In the genomic region with DNA sequence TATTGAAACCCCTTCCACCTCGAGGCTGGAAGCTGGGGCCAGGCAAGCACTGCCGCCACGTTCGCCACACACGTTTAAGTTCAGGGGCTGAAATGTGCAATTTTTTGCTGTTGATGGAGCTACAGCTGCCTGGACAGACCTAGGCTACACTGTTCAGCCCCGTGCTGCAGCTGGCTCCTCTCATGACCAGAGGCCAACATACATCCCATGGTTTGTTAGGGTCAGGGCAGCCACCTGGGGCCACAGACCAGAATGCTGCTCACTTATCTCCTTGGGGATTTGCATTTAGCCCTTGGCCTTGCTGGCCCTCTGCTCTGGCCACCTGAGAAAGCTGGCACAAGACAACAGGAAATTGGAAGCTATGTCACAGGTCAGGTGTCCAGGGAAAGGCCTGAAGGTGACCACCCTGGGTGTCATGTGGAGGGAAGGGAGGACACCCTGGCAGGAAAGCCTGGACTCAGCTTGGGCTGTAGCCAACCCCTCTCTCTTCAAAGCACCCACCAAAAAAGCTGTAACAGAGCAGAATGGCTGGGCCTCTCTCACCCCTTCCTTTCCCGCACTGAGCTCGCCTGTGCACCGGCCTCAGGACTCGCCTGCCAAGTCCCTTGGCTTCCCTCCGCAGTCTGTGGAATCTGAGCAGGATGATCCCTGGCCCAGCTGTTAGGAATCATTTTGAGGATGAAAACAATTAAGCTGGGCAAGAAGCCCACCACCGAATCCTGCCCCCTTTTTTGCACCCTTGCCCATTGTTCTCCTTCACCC, we compare ENCODE assay signal across 16 cellular contexts.
A peak's percentile ranks its signal among the peaks of the same experiment; 100 is the strongest.
DNase-seq lines count a peak whose midpoint lies in the region; TF ChIP-seq lines count a peak whose summit lies in the region.
"Had no signal": no experiment of that assay in that cellular context is flagged by ENCODE, and none has a peak within 500 bp of the region (broad histone marks: within the 10 kb centered on the region; RNA-seq: fewer than 3 reads in every experiment).

No MANE protein-coding gene starts in this region.

- no peak overlapping the region for H4K12ac ChIP-seq in trophoblast cell (ENCODE audit: low read depth, low read length)

- no peak overlapping the region for H4K91ac ChIP-seq in trophoblast cell (ENCODE audit: low read depth, low read length)

- peaks cover 0 to 7% (median 2%) of the 10 kb centered on the region in 5 experiments for H3K9me3 Mint-ChIP-seq in brain
- H3K9me3 Mint-ChIP-seq: naive thymus-derived CD8-positive, alpha-beta T cell had no signal

- WGBS in trophoblast cell (ENCODE audit: extremely low coverage, insufficient coverage, insufficient read length) = no CpG with 5 or more reads among the region's 12 CpGs

- no peak overlapping the region for H3K4me2 ChIP-seq in trophoblast cell (ENCODE audit: low read length)

- H2AK5ac ChIP-seq in trophoblast cell (ENCODE audit: low read length) = no peak overlapping the region

- H2BK5ac ChIP-seq in trophoblast cell (ENCODE audit: low read depth, low read length, poor library complexity) = no peak overlapping the region

- H3K27me3 Mint-ChIP-seq in brain = no peaks in the 10 kb centered on the region

- H3K4me1 ChIP-seq in right atrium auricular region = peaks cover 0 to 37% of the 10 kb centered on the region in 2 donors
- no peaks in the 10 kb centered on the region for H3K4me1 ChIP-seq in trophoblast cell (ENCODE audit: control insufficient read depth in 1 of 2, insufficient read depth in 2 of 2, low read length in 2 of 2)
- H3K4me1 ChIP-seq: Caco-2 had no signal

- H3K27me3 ChIP-seq in right atrium auricular region (no peaks in the 10 kb centered on the region), trophoblast cell (ENCODE audit: insufficient read depth, low read length) (peaks cover 3% of the 10 kb centered on the region)

- peak overlapping the region in 4 of 5 experiments; percentile 46 to 92 (median 80) for H3K27ac Mint-ChIP-seq in brain
- H3K27ac Mint-ChIP-seq: naive thymus-derived CD8-positive, alpha-beta T cell had no signal

- H3K18ac ChIP-seq in trophoblast cell (ENCODE audit: low read length) = no peak overlapping the region

- H2BK120ac ChIP-seq in trophoblast cell (ENCODE audit: insufficient read depth, low read length, poor library complexity) = no peak overlapping the region

- H3K9ac ChIP-seq in trophoblast cell (ENCODE audit: low read length) = peak overlapping the region; percentile 14

- peak overlapping the region; percentile 43 to 45 for H3K27ac ChIP-seq in right atrium auricular region
- H3K27ac ChIP-seq in trophoblast cell (ENCODE audit: low read depth, low read length) = no peak overlapping the region
- H3K27ac ChIP-seq: VCaP had no signal

- H3K36me3 ChIP-seq in right atrium auricular region (no peaks in the 10 kb centered on the region), trophoblast cell (ENCODE audit: control insufficient read depth in 1 of 2, insufficient read depth in 2 of 2, low read length in 2 of 2) (no peaks in the 10 kb centered on the region)

- H3K9me3 ChIP-seq in right atrium auricular region (no peaks in the 10 kb centered on the region), trophoblast cell (ENCODE audit: insufficient read depth, low read depth, low read length) (no peaks in the 10 kb centered on the region)
- H3K9me3 ChIP-seq: Caco-2 had no signal

- H3K79me2 ChIP-seq in trophoblast cell (ENCODE audit: control insufficient read depth, insufficient read depth, low read length, poor library complexity) = no peaks in the 10 kb centered on the region

- H2AFZ ChIP-seq in trophoblast cell (ENCODE audit: insufficient read depth, low read length, poor library complexity) = no peak overlapping the region

- peaks cover 4% of the 10 kb centered on the region for H3K4me1 Mint-ChIP-seq in brain
- H3K4me1 Mint-ChIP-seq: naive thymus-derived CD8-positive, alpha-beta T cell had no signal

- no peaks in the 10 kb centered on the region for H3K79me1 ChIP-seq in trophoblast cell (ENCODE audit: low read length)

- no peak overlapping the region for H3K4ac ChIP-seq in trophoblast cell (ENCODE audit: low read depth, low read length)

- no peak overlapping the region for H3K4me3 ChIP-seq in AG10803 (ENCODE audit: low read length)
- no peak overlapping the region for H3K4me3 ChIP-seq in right atrium auricular region
- no peak overlapping the region for H3K4me3 ChIP-seq in trophoblast cell (ENCODE audit: low read depth, low read length)

- H3K14ac ChIP-seq in trophoblast cell (ENCODE audit: low read length) = no peak overlapping the region

- no peaks in the 10 kb centered on the region for H3K36me3 Mint-ChIP-seq in brain
- H3K36me3 Mint-ChIP-seq: naive thymus-derived CD8-positive, alpha-beta T cell had no signal

- no peak overlapping the region for H4K8ac ChIP-seq in trophoblast cell (ENCODE audit: low read depth, low read length)

- peak; percentile 47 for DNase-seq in AG10803 (ENCODE audit: low read depth)
- DNase-seq in right atrium auricular region (ENCODE audit: low spot score) = no peak
- no peak for DNase-seq in trophoblast cell
- no peak for DNase-seq in COR-L47 (lab: John Stamatoyannopoulos, UW)
- no peak for DNase-seq in UCSD-AML1 (lab: John Stamatoyannopoulos, UW; ENCODE audit: unreplicated experiment)
- DNase-seq in MV-4-11 (lab: John Stamatoyannopoulos, UW) = no peak
- DNase-seq in CD1c-positive myeloid dendritic cell (ENCODE audit: extremely low spot score) = no peak
- DNase-seq: activated gamma-delta T cell treated with Interleukin-2 at 50 U/mL for 16 hours; Caco-2; effector CD4-positive, alpha-beta T cell; naive thymus-derived CD8-positive, alpha-beta T cell; NCI-H1105; PC-3; stimulated activated CD8-positive, alpha-beta memory T cell treated with anti-CD3 and anti-CD28 coated beads, Interleukin-4, amount 100 ng/mL, for 48 hours had no signal

- H2BK12ac ChIP-seq in trophoblast cell (ENCODE audit: low read length) = no peak overlapping the region

- no peak overlapping the region for H3K23ac ChIP-seq in trophoblast cell (ENCODE audit: low read length)

- no peak for TF ChIP-seq CTCF in AG10803 (conservative IDR thresholded peaks at IDR 0.05; ENCODE audit: low read length)
- no peak for TF ChIP-seq CTCF in brain (conservative IDR thresholded peaks at IDR 0.05)
- no peak for TF ChIP-seq CTCF in right atrium auricular region (IDR thresholded peaks at IDR 0.05)

- H3K4me3 Mint-ChIP-seq in brain = no peak overlapping the region
- H3K4me3 Mint-ChIP-seq: naive thymus-derived CD8-positive, alpha-beta T cell had no signal
